ENCODE assay signal across 29 cellular contexts in the genomic region with DNA sequence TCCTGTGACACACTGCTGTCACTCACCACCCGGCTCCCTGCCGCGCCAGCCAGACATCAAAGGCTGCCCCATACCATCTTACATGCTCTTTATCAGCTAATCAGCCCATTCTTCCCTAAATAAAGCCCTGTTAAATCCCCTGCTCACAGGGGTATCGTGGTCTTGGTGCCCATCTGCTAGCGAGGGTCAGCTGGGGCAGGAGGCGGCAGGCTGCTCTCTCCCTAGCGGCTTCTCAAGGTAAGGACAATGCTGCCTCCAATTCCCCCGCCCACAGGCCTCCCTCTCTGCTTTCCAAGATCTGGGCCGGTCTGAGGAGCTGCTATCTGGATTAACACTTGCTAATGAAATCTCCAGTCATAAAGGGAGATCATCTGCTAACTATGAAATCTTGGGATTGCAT. TPM values are rescaled to one million over a fixed set of nuclear protein-coding genes. Genes with fewer than 3 reads are reported as not detected.
"Had no signal": no experiment of that assay in that cellular context is flagged by ENCODE, and none has a peak within 500 bp of the region (broad histone marks: within the 10 kb centered on the region; RNA-seq: fewer than 3 reads in every experiment).

No MANE protein-coding gene starts in this region.

- H3K36me3 ChIP-seq: breast epithelium had no signal

- H3K9me3 ChIP-seq: breast epithelium, esophagus squamous epithelium, gastroesophageal sphincter, heart right ventricle, left lung, suprapubic skin, tibial nerve had no signal

- H3K4me3 Mint-ChIP-seq: activated CD8-positive, alpha-beta T cell treated with anti-CD3 and anti-CD28 coated beads, Interleukin-2, amount 10 ng/mL, durations not matched to agents 7 days and 5 days; activated naive CD8-positive, alpha-beta T cell; activated T-helper 1 cell treated with anti-CD3 and anti-CD28 coated beads, Interleukin-12 subunit alpha, Interleukin-12 subunit beta, Interleukin-2, Interleukin-4 antibody, amounts not matched to agents 30 ng/mL and 10 ng/mL and 1 ng/mL, durations not matched to agents 14 hours and 24 hours and 36 hours; central memory CD8-positive, alpha-beta T cell; mesothelial cell of epicardium; natural killer cell; stimulated activated effector memory CD8-positive, alpha-beta T cell treated with anti-CD3 and anti-CD28 coated beads, Interleukin-12 subunit alpha, Interleukin-12 subunit beta, amount 100 ng/mL, for 72 hours; stimulated activated naive CD8-positive, alpha-beta T cell treated with anti-CD3 and anti-CD28 coated beads, Interleukin-15, amount 100 ng/mL, for 72 hours; T-helper 2 cell treated with Interferon-gamma antibody and Interleukin-4, amounts not matched to agents 5 μg/mL and 100 μg/mL, for 36 hours had no signal

- H3K27me3 Mint-ChIP-seq: activated naive CD8-positive, alpha-beta T cell; central memory CD8-positive, alpha-beta T cell; stimulated activated naive CD8-positive, alpha-beta T cell treated with anti-CD3 and anti-CD28 coated beads, Interleukin-15, amount 100 ng/mL, for 72 hours had no signal

- DNase-seq: activated CD4-positive, alpha-beta T cell treated with anti-CD3 and anti-CD28 coated beads, Interleukin-2, amount 50 U/mL, for 1 hour; activated CD4-positive, CD25-positive, alpha-beta regulatory T cell treated with anti-CD3 and anti-CD28 coated beads, Interleukin-2, amount 50 U/mL, for 72 hours; activated CD8-positive, alpha-beta T cell treated with anti-CD3 and anti-CD28 coated beads, Interleukin-2, amount 10 ng/mL, durations not matched to agents 7 days and 5 days; activated gamma-delta T cell treated with Interleukin-2 at 50 U/mL for 16 hours; esophagus squamous epithelium; heart right ventricle; left lung; natural killer cell; small intestine; stimulated activated CD4-positive, alpha-beta T cell treated with anti-CD3 and anti-CD28 coated beads, Interleukin-2, amount 100 ng/mL, for 24 hours; stimulated activated naive CD8-positive, alpha-beta T cell treated with anti-CD3 and anti-CD28 coated beads, Interleukin-15, amount 100 ng/mL, for 72 hours had no signal

- H3K36me3 Mint-ChIP-seq: natural killer cell had no signal

- H3K9me3 Mint-ChIP-seq: activated T-helper 1 cell treated with anti-CD3 and anti-CD28 coated beads, Interleukin-12 subunit alpha, Interleukin-12 subunit beta, Interleukin-2, Interleukin-4 antibody, amounts not matched to agents 30 ng/mL and 10 ng/mL and 1 ng/mL, durations not matched to agents 14 hours and 24 hours and 36 hours; central memory CD8-positive, alpha-beta T cell; mesothelial cell of epicardium; natural killer cell; stimulated activated effector memory CD8-positive, alpha-beta T cell treated with anti-CD3 and anti-CD28 coated beads, Interleukin-12 subunit alpha, Interleukin-12 subunit beta, amount 100 ng/mL, for 72 hours; stimulated activated naive CD8-positive, alpha-beta T cell treated with anti-CD3 and anti-CD28 coated beads, Interleukin-15, amount 100 ng/mL, for 72 hours; T-helper 2 cell treated with Interferon-gamma antibody and Interleukin-4, amounts not matched to agents 5 μg/mL and 100 μg/mL, for 36 hours had no signal

- H3K27ac ChIP-seq: breast epithelium, esophagus squamous epithelium, gastroesophageal sphincter, heart right ventricle, left lung, suprapubic skin, tibial nerve, VCaP had no signal

- H3K4me1 Mint-ChIP-seq: central memory CD8-positive, alpha-beta T cell; mesothelial cell of epicardium; natural killer cell; stimulated activated naive CD8-positive, alpha-beta T cell treated with anti-CD3 and anti-CD28 coated beads, Interleukin-15, amount 100 ng/mL, for 72 hours had no signal

- H3K4me3 ChIP-seq: breast epithelium, esophagus squamous epithelium, gastroesophageal sphincter, heart right ventricle, left lung, lung, suprapubic skin, tibial nerve had no signal

- FAIRE-seq: colon, small intestine, urothelium cell line had no signal

- H3K27ac Mint-ChIP-seq: activated CD8-positive, alpha-beta T cell treated with anti-CD3 and anti-CD28 coated beads, Interleukin-2, amount 10 ng/mL, durations not matched to agents 7 days and 5 days; activated naive CD8-positive, alpha-beta T cell; activated T-helper 1 cell treated with anti-CD3 and anti-CD28 coated beads, Interleukin-12 subunit alpha, Interleukin-12 subunit beta, Interleukin-2, Interleukin-4 antibody, amounts not matched to agents 30 ng/mL and 10 ng/mL and 1 ng/mL, durations not matched to agents 14 hours and 24 hours and 36 hours; mesothelial cell of epicardium; natural killer cell; stimulated activated effector memory CD8-positive, alpha-beta T cell treated with anti-CD3 and anti-CD28 coated beads, Interleukin-12 subunit alpha, Interleukin-12 subunit beta, amount 100 ng/mL, for 72 hours; stimulated activated naive CD8-positive, alpha-beta T cell treated with anti-CD3 and anti-CD28 coated beads, Interleukin-15, amount 100 ng/mL, for 72 hours; T-helper 2 cell treated with Interferon-gamma antibody and Interleukin-4, amounts not matched to agents 5 μg/mL and 100 μg/mL, for 36 hours had no signal

- H3K27me3 ChIP-seq: breast epithelium, esophagus squamous epithelium, gastroesophageal sphincter, heart right ventricle, left lung, suprapubic skin, tibial nerve had no signal

- H3K4me1 ChIP-seq: breast epithelium, esophagus squamous epithelium, gastroesophageal sphincter, heart right ventricle, left lung, suprapubic skin, tibial nerve had no signal

RNA-seq across cellular contexts. Expression of a gene that starts 26.8 kb away (rescaled TPM):
- total RNA-seq: activated CD8-positive, alpha-beta T cell treated with anti-CD3 and anti-CD28 coated beads, Interleukin-2, amount 10 ng/mL, durations not matched to agents 7 days and 5 days; activated T-helper 1 cell treated with anti-CD3 and anti-CD28 coated beads, Interleukin-12 subunit alpha, Interleukin-12 subunit beta, Interleukin-2, Interleukin-4 antibody, amounts not matched to agents 30 ng/mL and 10 ng/mL and 1 ng/mL, durations not matched to agents 14 hours and 24 hours and 36 hours; astrocyte; breast epithelium; dermis microvascular lymphatic vessel endothelial cell; esophagus squamous epithelium; gastroesophageal sphincter; heart right ventricle; kidney epithelial cell; left lung; lung; natural killer cell; sciatic nerve; suprapubic skin; tibial nerve had no signal
- polyA plus RNA-seq: heart right ventricle, lung, small intestine had no signal
